ENCODE assay signal across 8 cellular contexts in the genomic region with DNA sequence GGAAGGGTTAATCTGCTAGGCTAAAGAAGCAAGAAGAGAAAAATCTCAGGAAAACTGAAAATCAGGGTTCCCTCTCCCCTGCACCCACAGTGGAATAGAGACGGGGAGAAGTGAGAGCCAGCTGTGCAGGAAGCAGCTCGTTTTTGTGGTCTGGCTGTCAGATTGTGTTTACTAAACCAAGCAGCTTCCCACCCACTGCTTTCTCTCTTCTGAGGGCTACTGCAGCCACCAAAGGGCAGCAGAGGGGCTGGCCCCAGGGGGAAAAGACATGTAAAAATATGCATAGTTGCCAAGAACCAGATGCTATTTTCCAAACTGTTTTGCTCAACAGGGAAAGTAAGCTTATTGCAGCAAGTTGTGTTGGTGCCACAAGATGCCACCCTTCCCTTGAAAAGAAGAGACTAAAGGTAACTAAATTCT.
A peak's percentile ranks its signal among the peaks of the same experiment; 100 is the strongest.
DNase-seq lines count a peak whose midpoint lies in the region; ATAC-seq and TF ChIP-seq lines count a peak whose summit lies in the region.

No MANE protein-coding gene starts in this region.

- TF ChIP-seq CTCF in BJ (IDR thresholded peaks at IDR 0.05; ENCODE audit: insufficient read depth, low read depth, low read length): no peak; the same call in 1 of the 2 replicates

- H3K4me3 ChIP-seq in BJ (ENCODE audit: low read depth, low read length): no peak overlapping the region

- POLR2A ChIA-PET in BJ (lab: Charles Lee): interaction anchor here (0.6 kb wide), 2 partner anchors 169 to 354 kb away, joined by 3 to 5 read pairs; no protein-coding TSS in a partner anchor

- H3K36me3 ChIP-seq in BJ (ENCODE audit: control insufficient read depth, insufficient read depth, low read length): no peaks in the 10 kb centered on the region

- H3K27me3 ChIP-seq in BJ (ENCODE audit: control insufficient read depth, insufficient read depth, low read length): no peaks in the 10 kb centered on the region

- peak; percentile 55 for DNase-seq in BJ (ENCODE audit: low read depth)
- peak; percentile 17 for DNase-seq in cerebellar cortex (ENCODE audit: low spot score)
- no peak for DNase-seq in cerebellum (ENCODE audit: low spot score)
- no peak for DNase-seq in DMS79 (lab: John Stamatoyannopoulos, UW)
- no peak for DNase-seq in NCI-H524 treated with DMSO at 0.1 percent for 48 hours (lab: John Stamatoyannopoulos, UW)
- DNase-seq in kidney glomerular epithelial cell (lab: John Stamatoyannopoulos, UW): no peak

- ATAC-seq in GM19395 (IDR thresholded peaks at IDR 0.05; ENCODE audit: unreplicated experiment) (peak; percentile 85), HG03378 (IDR thresholded peaks at IDR 0.05; ENCODE audit: unreplicated experiment) (peak; percentile 94)

- CTCF ChIA-PET in BJ (lab: Yijun Ruan, JAX): interaction anchor here (0.7 to 1.9 kb wide), 6 partner anchors 14 to 62 kb away, joined by 3 to 8 read pairs (median 4); no protein-coding TSS in a partner anchor

Comparison
In these comparisons a context has a peak if more than half of its experiments do, and no peak if none do; other contexts are left out.
1. DNase-seq: peak in BJ (single experiment) and cerebellar cortex (single experiment); none in cerebellum (single experiment), DMS79 (single experiment), NCI-H524 treated with DMSO at 0.1 percent for 48 hours (single experiment) and kidney glomerular epithelial cell (single experiment).